34 cellular contexts compared by ENCODE assay signal in genomic region chr12:23041774-23042173, GRCh38.
"Had no signal": no experiment of that assay in that cellular context is flagged by ENCODE, and none has a peak within 500 bp of the region (broad histone marks: within the 10 kb centered on the region; RNA-seq: fewer than 3 reads in every experiment).

No MANE protein-coding gene starts in this region.

- H3K9me3 ChIP-seq: MG63 had no signal

- H3K36me3 ChIP-seq: MG63 had no signal

- H3K4me3 ChIP-seq: MG63 had no signal

- H3K27me3 ChIP-seq: MG63 had no signal

- DNase-seq: Karpas-422, Kasumi-1, MG63, MM.1S, MV-4-11, NCI-H1048, NCI-H1092, NCI-H1092 treated with DMSO at 0.1 percent for 48 hours, NCI-H1105, NCI-H1105 treated with DMSO at 0.1 percent for 48 hours, NCI-H1417, NCI-H1417 treated with DMSO at 0.1 percent for 48 hours, NCI-H1436, NCI-H1436 treated with DMSO at 0.1 percent for 48 hours, NCI-H146, NCI-H1694, NCI-H1694 treated with DMSO at 0.1 percent for 48 hours, NCI-H187, NCI-H187 treated with DMSO at 0.1 percent for 48 hours, NCI-H1930, NCI-H2029, NCI-H2029 treated with DMSO at 0.1 percent for 48 hours, NCI-H2081, NCI-H2081 treated with DMSO at 0.1 percent for 48 hours, NCI-H2107, NCI-H2171, NCI-H2171 treated with DMSO at 0.1 percent for 48 hours, NCI-H2227 treated with DMSO at 0.1 percent for 48 hours, NCI-H226, NCI-H345, NCI-H446, NCI-H446 treated with DMSO at 0.1 percent for 48 hours, NCI-H510A, NCI-H510A treated with DMSO at 0.1 percent for 48 hours had no signal
